ENCODE assay signal across 14 cellular contexts in genomic region chr5:1330146-1330846, GRCh38. TPM values are rescaled to one million over a fixed set of nuclear protein-coding genes. Genes with fewer than 3 reads are reported as not detected.
A peak's percentile ranks its signal among the peaks of the same experiment; 100 is the strongest.
DNase-seq lines count a peak whose midpoint lies in the region; ATAC-seq and TF ChIP-seq lines count a peak whose summit lies in the region.
"Had no signal": no experiment of that assay in that cellular context is flagged by ENCODE, and none has a peak within 500 bp of the region (broad histone marks: within the 10 kb centered on the region; RNA-seq: fewer than 3 reads in every experiment).

No MANE protein-coding gene starts in this region.

- WGBS in heart left ventricle, 4 donors: 80 to 94% (median 89%) methylated on average over 20 to 23 of the region's 23 CpGs

- H3K27ac ChIP-seq in RWPE2 (ENCODE audit: poor library complexity, severe bottlenecking): peak overlapping the region; percentile 100
- H3K27ac ChIP-seq in heart left ventricle: no peak overlapping the region

- H3K9me3 ChIP-seq in RWPE2 (ENCODE audit: severe bottlenecking): no peaks in the 10 kb centered on the region
- no peaks in the 10 kb centered on the region for H3K9me3 ChIP-seq in heart left ventricle

- TF ChIP-seq POLR2A in heart left ventricle (IDR thresholded peaks at IDR 0.05): no peak

- ATAC-seq in RWPE2 (ENCODE audit: low read depth) (peak; percentile 90), heart left ventricle (peak; percentile 54 to 79 (median 64)), HG02588 (IDR thresholded peaks at IDR 0.05; ENCODE audit: unreplicated experiment) (no peak), HG03378 (IDR thresholded peaks at IDR 0.05; ENCODE audit: unreplicated experiment) (no peak)
- ATAC-seq: stimulated activated memory B cell treated with anti-CD40 and anti-IgM and Interleukin-4, amounts not matched to agents 10 μg/mL and 1 μg/mL and 100 μg/mL, for 72 hours had no signal

- TF ChIP-seq CTCF in RWPE2 (IDR thresholded peaks at IDR 0.05; ENCODE audit: poor library complexity, severe bottlenecking) (no peak), heart left ventricle (IDR thresholded peaks at IDR 0.05) (no peak)

- H3K36me3 ChIP-seq in RWPE2 (ENCODE audit: low read depth) (peaks cover 49% of the 10 kb centered on the region), heart left ventricle (peaks cover 0 to 66% (median 53%) of the 10 kb centered on the region in 9 donors)

- H3K4me3 ChIP-seq in RWPE2 (ENCODE audit: severe bottlenecking) (no peak overlapping the region), heart left ventricle (no peak overlapping the region)

- no peaks in the 10 kb centered on the region for H3K27me3 ChIP-seq in RWPE2 (ENCODE audit: insufficient read depth, poor library complexity, severe bottlenecking)
- H3K27me3 ChIP-seq in heart left ventricle: no peaks in the 10 kb centered on the region

- intact Hi-C loops in heart left ventricle (cut with DNase I): no loop called here
- intact Hi-C loops in posterior cingulate gyrus (cut with DNase I): no loop called here

- H3K4me1 ChIP-seq in RWPE2 (ENCODE audit: insufficient read depth, poor library complexity, severe bottlenecking) (peaks cover 38% of the 10 kb centered on the region), heart left ventricle (no peaks in the 10 kb centered on the region)

- DNase-seq in COLO829 (ENCODE audit: low spot score) (peak; percentile 25), RWPE2 (ENCODE audit: low spot score) (peak; percentile 97), heart left ventricle (no peak), posterior cingulate gyrus (peak; percentile 47 to 95 (median 66)), NCI-H1436 (lab: John Stamatoyannopoulos, UW) (no peak), cortex of kidney (lab: John Stamatoyannopoulos, UW) (no peak)
- DNase-seq: activated T-cell treated with anti-CD3 and anti-CD28 coated beads, Interleukin-2, amount 50 U/mL, for 1 hour; AML-193; H9; NCI-H1417 had no signal

RNA-seq across cellular contexts. Expression of gene CLPTM1L, which starts 14.6 kb away (rescaled TPM):
- 10 to 100 TPM; 31.0 to 60.2 (median 39.4) TPM for total RNA-seq in heart left ventricle
- polyA plus RNA-seq in heart left ventricle: 10 to 100 TPM; 23.5 to 96.8 TPM

RNA-seq across cellular contexts. Expression of gene TERT, which starts 35.4 kb away (rescaled TPM):
- total RNA-seq in heart left ventricle: not detected
- not detected for polyA plus RNA-seq in heart left ventricle
- total RNA-seq: epithelial cell of proximal tubule had no signal

Comparison
In these comparisons a context has a peak if more than half of its experiments do, and no peak if none do; other contexts are left out.
1. DNase-seq: peak in COLO829 (single experiment), RWPE2 (single experiment) and posterior cingulate gyrus (10 of 10); none in heart left ventricle (0 of 5), NCI-H1436 (single experiment) and cortex of kidney (single experiment).
2. ATAC-seq: peak in RWPE2 (single experiment) and heart left ventricle (4 of 4); none in HG02588 (single experiment) and HG03378 (single experiment).